8 cellular contexts compared by ENCODE assay signal in the genomic region with DNA sequence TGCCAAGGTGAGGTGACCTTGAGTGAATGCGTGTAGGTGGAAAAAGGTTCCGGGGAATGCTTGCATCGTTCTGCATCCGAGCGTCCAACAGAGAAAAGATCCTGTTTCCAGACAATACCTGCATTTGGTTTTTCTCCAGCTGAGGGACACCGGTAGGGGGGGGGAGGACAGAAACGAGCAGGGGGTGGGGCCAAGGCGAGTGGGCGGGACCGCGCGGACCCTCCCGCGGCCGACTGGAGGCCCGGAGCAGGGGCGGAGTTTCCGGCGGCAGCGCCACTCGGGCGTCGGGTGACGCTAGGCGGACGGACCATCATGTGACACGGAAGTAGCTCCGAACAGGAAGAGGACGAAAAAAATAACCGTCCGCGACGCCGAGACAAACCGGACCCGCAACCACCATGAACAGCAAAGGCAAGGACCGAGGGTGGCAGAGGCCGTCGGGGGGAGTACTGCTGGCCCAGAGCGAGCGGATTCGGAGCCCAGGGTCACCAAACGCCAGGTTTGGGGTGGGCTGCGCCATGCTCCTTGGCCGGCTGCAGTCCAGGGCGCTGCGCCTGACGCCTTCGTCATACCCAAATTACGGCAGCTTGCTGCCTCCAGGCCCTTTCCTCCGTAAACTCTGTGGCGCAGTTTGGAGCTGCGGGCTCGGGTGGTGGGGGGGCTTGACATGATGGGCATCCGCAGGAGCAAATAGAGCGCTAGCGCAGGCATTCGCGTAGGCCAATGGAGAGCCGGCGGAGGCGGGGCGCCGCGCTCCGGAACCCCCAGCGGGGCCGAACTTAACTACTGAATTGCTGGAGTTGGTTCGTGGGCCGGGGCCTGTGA. TPM values are rescaled to one million over a fixed set of nuclear protein-coding genes. Genes with fewer than 3 reads are reported as not detected.
DNase-seq lines count a peak whose midpoint lies in the region; ATAC-seq and TF ChIP-seq lines count a peak whose summit lies in the region.

A gene with protein sequence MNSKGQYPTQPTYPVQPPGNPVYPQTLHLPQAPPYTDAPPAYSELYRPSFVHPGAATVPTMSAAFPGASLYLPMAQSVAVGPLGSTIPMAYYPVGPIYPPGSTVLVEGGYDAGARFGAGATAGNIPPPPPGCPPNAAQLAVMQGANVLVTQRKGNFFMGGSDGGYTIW (plus strand): TSS at position 317 of the 825 bp plus-strand sequence. CDS start 82 bp downstream, at position 399.

- H3K27me3 Mint-ChIP-seq in activated B cell treated with CpG ODN at 0.5 μM for 24 hours: no peaks in the 10 kb centered on the region

- ATAC-seq in HG03196 (IDR thresholded peaks at IDR 0.05; ENCODE audit: unreplicated experiment) (peak; percentile 91), activated B cell treated with CpG ODN at 0.5 μM for 24 hours (ENCODE audit: low read depth) (peak; percentile 91)

- DNase-seq in AG09319 (ENCODE audit: extremely low read depth, low read depth) (peak; percentile 88), NCI-H226 (peak; percentile 95), activated B cell treated with CpG ODN at 0.5 μM for 24 hours (peak; percentile 89), caudate nucleus (lab: John Stamatoyannopoulos, UW) (peak in 59 of 61 donors; percentile 55 to 97 (median 91)), iris pigment epithelial cell (ENCODE audit: low read depth) (peak; percentile 94)
- DNase-seq in stimulated activated CD4-positive, alpha-beta T cell treated with anti-CD3 and anti-CD28 coated beads, Interleukin-12 subunit alpha, Interleukin-12 subunit beta, amount 100 ng/mL, for 4 hours: peak; percentile 95

- TF ChIP-seq CTCF in AG09319 (IDR thresholded peaks at IDR 0.05; ENCODE audit: low read depth, low read length) (peak; percentile 3; the same call in 1 of the 2 replicates), activated B cell treated with CpG ODN at 0.5 μM for 24 hours (IDR thresholded peaks at IDR 0.05) (no peak)

- CTCF ChIA-PET in activated B cell treated with CpG ODN at 0.5 μM for 24 hours (lab: Charles Lee): interaction anchor here (0.7 to 1.5 kb wide), 3 partner anchors 20 to 102 kb away, joined by 3 to 8 read pairs (median 6); a partner anchor contains a TSS

- peaks cover 43% of the 10 kb centered on the region for H3K4me1 Mint-ChIP-seq in activated B cell treated with CpG ODN at 0.5 μM for 24 hours

- peaks cover 42% of the 10 kb centered on the region for H3K36me3 Mint-ChIP-seq in activated B cell treated with CpG ODN at 0.5 μM for 24 hours (ENCODE audit: low read depth)

- in situ Hi-C loops in GM18951 (cut with MboI; ENCODE audit: low sequenced_read_pairs, unreplicated experiment): no loop called here

- H3K27ac ChIP-seq in caudate nucleus (ENCODE audit: low read depth, low read length): peak within 1 kb of the TSS; percentile 100

- TF ChIP-seq POLR2A in GM18951 (IDR thresholded peaks at IDR 0.05; ENCODE audit: extremely low read depth, insufficient read depth, insufficient read length): peak; percentile 85

- no peaks in the 10 kb centered on the region for H3K9me3 Mint-ChIP-seq in activated B cell treated with CpG ODN at 0.5 μM for 24 hours

- POLR2A ChIA-PET in activated B cell treated with CpG ODN at 0.5 μM for 24 hours (lab: Charles Lee): interaction anchor here (0.5 to 6.0 kb wide), 50 partner anchors 9 to 1613 kb away, joined by 3 to 198 read pairs (median 4); a partner anchor contains a TSS

- H3K27ac Mint-ChIP-seq in activated B cell treated with CpG ODN at 0.5 μM for 24 hours: peak within 1 kb of the TSS; percentile 100

- H3K4me3 Mint-ChIP-seq in activated B cell treated with CpG ODN at 0.5 μM for 24 hours: peak within 1 kb of the TSS; percentile 98

- intact Hi-C loops in activated B cell treated with CpG ODN at 0.5 μM for 24 hours (cut with micrococcal nuclease): loop anchor here (1.0 to 10.0 kb wide), 9 partner anchors 9 to 1214 kb away; a partner anchor contains a TSS

RNA-seq across cellular contexts. Expression of the gene that starts here (rescaled TPM):
- total RNA-seq in activated B cell treated with CpG ODN at 0.5 μM for 24 hours: 209 and 214 TPM in 2 replicates

Comparison
In these comparisons a context has a peak if more than half of its experiments do, and no peak if none do; other contexts are left out.
1. Peak in every context shown above with its lines: DNase-seq, ATAC-seq and H3K27ac ChIP-seq.